22 cellular contexts compared by ENCODE assay signal in the genomic region with DNA sequence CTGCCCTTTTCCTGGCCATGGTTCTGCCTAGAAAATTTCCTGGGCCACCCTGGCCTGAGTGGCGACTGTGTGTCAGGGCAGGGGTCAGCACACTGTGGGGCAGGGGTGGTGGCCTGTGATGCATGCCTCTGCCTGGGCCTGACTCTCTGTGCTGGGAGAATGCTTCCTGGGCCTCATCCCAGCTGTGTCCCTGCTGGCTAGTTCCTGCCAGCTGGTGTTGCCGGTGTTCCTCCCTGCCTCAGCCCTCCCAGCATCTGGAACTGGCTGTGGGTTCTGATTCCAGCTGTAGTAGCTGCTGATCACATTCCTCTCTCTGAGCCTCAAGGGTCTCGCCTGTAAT.
DNase-seq lines count a peak whose midpoint lies in the region; ATAC-seq and TF ChIP-seq lines count a peak whose summit lies in the region.
"Had no signal": no experiment of that assay in that cellular context is flagged by ENCODE, and none has a peak within 500 bp of the region (broad histone marks: within the 10 kb centered on the region; RNA-seq: fewer than 3 reads in every experiment).

No MANE protein-coding gene starts in this region.

- H3K4me3 ChIP-seq in IMR-90 (ENCODE audit: insufficient read depth, low read depth, low read length) (no peak overlapping the region), osteoblast (ENCODE audit: insufficient read depth, low read length) (no peak overlapping the region)
- H3K4me3 ChIP-seq: heart left ventricle, lung, vagina had no signal

- H2BK5ac ChIP-seq in IMR-90 (ENCODE audit: low read depth, low read length, poor library complexity, severe bottlenecking), result no peak overlapping the region

- H3K4me1 ChIP-seq in IMR-90 (ENCODE audit: control insufficient read depth, insufficient read depth, low read length) (no peaks in the 10 kb centered on the region), foreskin keratinocyte (peaks cover 37% of the 10 kb centered on the region), osteoblast (ENCODE audit: insufficient read depth, low read length) (peaks cover 15% of the 10 kb centered on the region)

- H3K9me3 ChIP-seq in IMR-90 (ENCODE audit: control insufficient read depth, insufficient read depth, low read length), result no peaks in the 10 kb centered on the region
- H3K9me3 ChIP-seq in osteoblast (ENCODE audit: low read depth, low read length), result no peaks in the 10 kb centered on the region
- H3K9me3 ChIP-seq: heart left ventricle, vagina had no signal

- no peaks in the 10 kb centered on the region for H4K20me1 ChIP-seq in IMR-90 (ENCODE audit: insufficient read depth, low read length)
- no peaks in the 10 kb centered on the region for H4K20me1 ChIP-seq in osteoblast (ENCODE audit: insufficient read depth, low read length)

- H2AFZ ChIP-seq in IMR-90 (replicated peaks; ENCODE audit: low read length, poor library complexity) (no peak overlapping the region), osteoblast (ENCODE audit: low read length) (no peak overlapping the region)

- H3K36me3 ChIP-seq in IMR-90 (ENCODE audit: control insufficient read depth, insufficient read depth, low read length) (no peaks in the 10 kb centered on the region), osteoblast (ENCODE audit: insufficient read depth, low read length) (no peaks in the 10 kb centered on the region)
- H3K36me3 ChIP-seq: heart left ventricle, vagina had no signal

- H3K27ac ChIP-seq in IMR-90 (ENCODE audit: insufficient read depth, low read length) (no peak overlapping the region), foreskin keratinocyte (peak overlapping the region; percentile 65), osteoblast (ENCODE audit: low read depth, low read length) (no peak overlapping the region)
- H3K27ac ChIP-seq: heart left ventricle, vagina had no signal

- H4K91ac ChIP-seq in IMR-90 (ENCODE audit: insufficient read depth, low read depth, low read length), result no peak overlapping the region

- no peak overlapping the region for H2BK15ac ChIP-seq in IMR-90 (ENCODE audit: low read depth, low read length)

- BruUV-seq in IMR-90 (replicated peaks; lab: Mats Ljungman, UMichigan), result no TSS peak

- no peak overlapping the region for H3K56ac ChIP-seq in IMR-90 (ENCODE audit: extremely low read depth, insufficient read depth, low read length)

- no peak overlapping the region for H3K23ac ChIP-seq in IMR-90 (ENCODE audit: low read depth, low read length)

- no peak overlapping the region for H3K9ac ChIP-seq in IMR-90 (ENCODE audit: low read depth, low read length)

- intact Hi-C loops in IMR-90 (cut with micrococcal nuclease), result no loop called here

- TF ChIP-seq CTCF in IMR-90 (conservative IDR thresholded peaks at IDR 0.05; ENCODE audit: low read depth, low read length) (no peak), foreskin keratinocyte (conservative IDR thresholded peaks at IDR 0.05) (no peak), osteoblast (IDR thresholded peaks at IDR 0.05; ENCODE audit: extremely low read depth, low read depth, low read length) (no peak)

- CTCF ChIA-PET in IMR-90 (lab: Yijun Ruan, JAX), result interaction anchor here (1.1 kb wide), 1 partner anchor 18 kb away, joined by 3 read pairs; no protein-coding TSS in a partner anchor

- in situ Hi-C loops in IMR-90 (cut with MboI; ENCODE audit: low sequenced_read_pairs), result no loop called here

- no peak overlapping the region for H2AK5ac ChIP-seq in IMR-90 (ENCODE audit: low read depth, low read length)

- TF ChIP-seq RAD21 in IMR-90 (IDR thresholded peaks at IDR 0.05; ENCODE audit: low read length), result no peak

- H3K4me2 ChIP-seq in IMR-90 (ENCODE audit: low read depth, low read length) (no peak overlapping the region), osteoblast (ENCODE audit: insufficient read depth, low read length) (no peak overlapping the region)

- H3K4ac ChIP-seq in IMR-90 (ENCODE audit: low read depth, low read length), result no peak overlapping the region

- H3K18ac ChIP-seq in IMR-90 (ENCODE audit: low read depth, low read length), result no peak overlapping the region

- H2BK120ac ChIP-seq in IMR-90 (ENCODE audit: low read depth, low read length), result no peak overlapping the region

- dilution Hi-C loops in IMR-90 (cut with HindIII; ENCODE audit: low sequenced_read_pairs, unreplicated experiment), result no loop called here

- H4K8ac ChIP-seq in IMR-90 (ENCODE audit: low read depth in 2 of 2, low read length in 2 of 2), result no peak overlapping the region

- no peak overlapping the region for H2BK20ac ChIP-seq in IMR-90 (ENCODE audit: low read depth, low read length)

- DNase-seq in COLO668 (lab: John Stamatoyannopoulos, UW; ENCODE audit: unreplicated experiment), result peak; percentile 54
- DNase-seq in IMR-90, result no peak
- DNase-seq in foreskin keratinocyte, result no peak
- peak; percentile 64 for DNase-seq in osteoblast (ENCODE audit: insufficient read length, low spot score, missing footprints)
- no peak for DNase-seq in NCI-H1436 treated with DMSO at 0.1 percent for 48 hours (lab: John Stamatoyannopoulos, UW)
- DNase-seq in medulla oblongata (ENCODE audit: extremely low spot score), result no peak
- no peak for DNase-seq in stimulated activated CD4-positive, alpha-beta T cell treated with anti-CD3 and anti-CD28 coated beads, Interleukin-4, amount 100 ng/mL, for 1 hour
- DNase-seq: activated CD8-positive, alpha-beta memory T cell treated with anti-CD3 and anti-CD28 coated beads for 24 hours; activated naive CD4-positive, alpha-beta T cell; activated T-cell treated with anti-CD3 and anti-CD28 coated beads, Interleukin-2, amount 50 U/mL, for 4 hours; CD4-positive, CD25-positive, alpha-beta regulatory T cell; DMS 273 treated with DMSO at 0.1 percent for 48 hours; immature natural killer cell; KG1; NCI-H146; NCI-H526 treated with DMSO at 0.1 percent for 48 hours; stimulated activated CD8-positive, alpha-beta memory T cell treated with anti-CD3 and anti-CD28 coated beads, Interleukin-4, amount 100 ng/mL, for 48 hours had no signal

- no peaks in the 10 kb centered on the region for H3K79me1 ChIP-seq in IMR-90 (ENCODE audit: low read depth in 1 of 2, low read length in 2 of 2)

- H4K5ac ChIP-seq in IMR-90 (ENCODE audit: low read depth, low read length), result no peak overlapping the region

- H2AK9ac ChIP-seq in IMR-90 (replicated peaks; ENCODE audit: low read depth, low read length, poor library complexity), result peak overlapping the region; percentile 70

- POLR2A ChIA-PET in IMR-90 (lab: Charles Lee; ENCODE audit: unreplicated experiment), result no interaction called here

- no peaks in the 10 kb centered on the region for H3K79me2 ChIP-seq in osteoblast (ENCODE audit: insufficient read depth, low read length)

- no peak for TF ChIP-seq POLR2A in IMR-90 (IDR thresholded peaks at IDR 0.05; ENCODE audit: low read depth, low read length)

- H3K9me1 ChIP-seq in IMR-90 (ENCODE audit: insufficient read depth, low read length), result no peaks in the 10 kb centered on the region

- no peak for ATAC-seq in IMR-90 (ENCODE audit: low read depth)
- ATAC-seq in foreskin keratinocyte, result no peak
- ATAC-seq in HG02588 (IDR thresholded peaks at IDR 0.05; ENCODE audit: unreplicated experiment), result no peak
- ATAC-seq: activated T-cell treated with anti-CD3 and anti-CD28 coated beads, Interleukin-2, amount 50 U/mL, for 4 hours; HCT116 had no signal

- H3K14ac ChIP-seq in IMR-90 (replicated peaks; ENCODE audit: low read depth, low read length), result no peak overlapping the region

- H3K27me3 ChIP-seq in IMR-90 (ENCODE audit: control insufficient read depth, insufficient read depth, low read length) (no peaks in the 10 kb centered on the region; the same call in 1 of the 2 replicates), foreskin keratinocyte (no peaks in the 10 kb centered on the region), osteoblast (ENCODE audit: insufficient read depth, low read length) (peaks cover 8% of the 10 kb centered on the region)
- H3K27me3 ChIP-seq: heart left ventricle, vagina had no signal

- no CpG with 5 or more reads among the region's 3 CpGs for WGBS in IMR-90 (ENCODE audit: extremely low coverage in 2 of 2, insufficient read length in 1 of 2), 2 experiments

TF ChIP-seq in IMR-90, 13 proteins besides CTCF, POLR2A, EP300 and RAD21:
- TF ChIP-seq CEBPB (IDR thresholded peaks at IDR 0.05; ENCODE audit: low read depth, low read length) (no peak), BHLHE40 (IDR thresholded peaks at IDR 0.05; ENCODE audit: low read depth, low read length) (no peak), SMC3 (IDR thresholded peaks at IDR 0.05; ENCODE audit: low read depth, low read length) (no peak), FOS (IDR thresholded peaks at IDR 0.05; ENCODE audit: low read depth, low read length) (no peak), RCOR1 (IDR thresholded peaks at IDR 0.05; ENCODE audit: insufficient replicate concordance, low read length) (no peak)
- TF ChIP-seq, protein P1, sequence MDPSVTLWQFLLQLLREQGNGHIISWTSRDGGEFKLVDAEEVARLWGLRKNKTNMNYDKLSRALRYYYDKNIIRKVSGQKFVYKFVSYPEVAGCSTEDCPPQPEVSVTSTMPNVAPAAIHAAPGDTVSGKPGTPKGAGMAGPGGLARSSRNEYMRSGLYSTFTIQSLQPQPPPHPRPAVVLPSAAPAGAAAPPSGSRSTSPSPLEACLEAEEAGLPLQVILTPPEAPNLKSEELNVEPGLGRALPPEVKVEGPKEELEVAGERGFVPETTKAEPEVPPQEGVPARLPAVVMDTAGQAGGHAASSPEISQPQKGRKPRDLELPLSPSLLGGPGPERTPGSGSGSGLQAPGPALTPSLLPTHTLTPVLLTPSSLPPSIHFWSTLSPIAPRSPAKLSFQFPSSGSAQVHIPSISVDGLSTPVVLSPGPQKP (IDR thresholded peaks at IDR 0.05; ENCODE audit: borderline replicate concordance, low read depth, low read length), result no peak
- TF ChIP-seq, protein P2, sequence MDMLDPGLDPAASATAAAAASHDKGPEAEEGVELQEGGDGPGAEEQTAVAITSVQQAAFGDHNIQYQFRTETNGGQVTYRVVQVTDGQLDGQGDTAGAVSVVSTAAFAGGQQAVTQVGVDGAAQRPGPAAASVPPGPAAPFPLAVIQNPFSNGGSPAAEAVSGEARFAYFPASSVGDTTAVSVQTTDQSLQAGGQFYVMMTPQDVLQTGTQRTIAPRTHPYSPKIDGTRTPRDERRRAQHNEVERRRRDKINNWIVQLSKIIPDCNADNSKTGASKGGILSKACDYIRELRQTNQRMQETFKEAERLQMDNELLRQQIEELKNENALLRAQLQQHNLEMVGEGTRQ (IDR thresholded peaks at IDR 0.05; ENCODE audit: low read depth, low read length), result no peak

Comparison
In these comparisons a context has a peak if more than half of its experiments do, and no peak if none do; other contexts are left out.
1. DNase-seq: peak in COLO668 (single experiment) and osteoblast (single experiment); none in IMR-90 (single experiment), foreskin keratinocyte (0 of 2), NCI-H1436 treated with DMSO at 0.1 percent for 48 hours (single experiment), medulla oblongata (single experiment) and stimulated activated CD4-positive, alpha-beta T cell treated with anti-CD3 and anti-CD28 coated beads, Interleukin-4, amount 100 ng/mL, for 1 hour (single experiment).